23 cellular contexts compared by ENCODE assay signal in genomic region chr9:118268046-118268445, GRCh38.
"Had no signal": no experiment of that assay in that cellular context is flagged by ENCODE, and none has a peak within 500 bp of the region (broad histone marks: within the 10 kb centered on the region; RNA-seq: fewer than 3 reads in every experiment).

No MANE protein-coding gene starts in this region.

- H3K9me3 ChIP-seq: adrenal gland, Peyer's patch, SJSA1, SK-N-SH had no signal

- H3K36me3 ChIP-seq: adrenal gland, Peyer's patch, SJSA1 had no signal

- H3K27ac ChIP-seq: adrenal gland, Peyer's patch, SJSA1 had no signal

- H3K4me3 ChIP-seq: adrenal gland, Peyer's patch, SJSA1 had no signal

- H3K4me1 ChIP-seq: adrenal gland, Peyer's patch, SJSA1 had no signal

- ATAC-seq: activated CD8-positive, alpha-beta T cell treated with anti-CD3 and anti-CD28 coated beads for 36 hours; activated naive CD4-positive, alpha-beta T cell treated with anti-CD3 and anti-CD28 coated beads, Interleukin-2, amount 50 U/mL, for 72 hours; PC-3 had no signal

- H3K27me3 ChIP-seq: adrenal gland, Peyer's patch, SJSA1 had no signal

- DNase-seq: activated CD4-positive, alpha-beta T cell treated with anti-CD3 and anti-CD28 coated beads, Interleukin-2, amount 10 ng/mL, durations not matched to agents 24 days and 14 days; activated CD4-positive, alpha-beta T cell treated with anti-CD3 and anti-CD28 coated beads, Interleukin-2, amount 50 U/mL, for 4 hours; activated CD8-positive, alpha-beta T cell treated with anti-CD3 and anti-CD28 coated beads for 36 hours; activated gamma-delta T cell treated with Interleukin-2 at 50 U/mL for 16 hours; activated naive CD4-positive, alpha-beta T cell treated with anti-CD3 and anti-CD28 coated beads for 36 hours; activated T-cell treated with anti-CD3 and anti-CD28 coated beads, Interleukin-2, amount 50 U/mL, for 24 hours; adrenal gland; central memory CD4-positive, alpha-beta T cell; Karpas-422; KBM-7; NCI-H1694 treated with DMSO at 0.1 percent for 48 hours; NCI-H2029; NCI-H226; NCI-H524 treated with DMSO at 0.1 percent for 48 hours; NCI-H82; NK-92 treated with Interleukin-12 subunit alpha and Interleukin-12 subunit beta, amount 100 ng/mL, for 24 hours; PC-3; Peyer's patch; RPMI8226; SHP77 treated with DMSO at 0.1 percent for 48 hours; SK-N-SH had no signal
